ENCODE assay signal across 19 cellular contexts in genomic region chr14:89241934-89242670, GRCh38.
DNase-seq lines count a peak whose midpoint lies in the region; ATAC-seq and TF ChIP-seq lines count a peak whose summit lies in the region.
"Had no signal": no experiment of that assay in that cellular context is flagged by ENCODE, and none has a peak within 500 bp of the region (broad histone marks: within the 10 kb centered on the region; RNA-seq: fewer than 3 reads in every experiment).

No MANE protein-coding gene starts in this region.

- H3K4me1 Mint-ChIP-seq in immature natural killer cell = peaks cover 59 to 98% of the 10 kb centered on the region in 2 donors

- H3K4me3 Mint-ChIP-seq in immature natural killer cell = no peak overlapping the region
- H3K4me3 Mint-ChIP-seq: neural crest cell; stimulated activated naive CD8-positive, alpha-beta T cell treated with anti-CD3 and anti-CD28 coated beads, Interleukin-15, Interleukin-2, amounts not matched to agents 100 ng/mL and 50 ng/mL, for 24 hours had no signal

- TF ChIP-seq CTCF in left ventricle myocardium inferior (IDR thresholded peaks at IDR 0.05; ENCODE audit: borderline replicate concordance) (no peak), heart left ventricle (IDR thresholded peaks at IDR 0.05) (no peak), astrocyte of the cerebellum (IDR thresholded peaks at IDR 0.05; ENCODE audit: low read depth, low read length, missing control alignments) (peak; percentile 4)

- H3K36me3 ChIP-seq in left ventricle myocardium inferior = no peaks in the 10 kb centered on the region
- H3K36me3 ChIP-seq in heart left ventricle = peaks cover 0 to 5% (median 0%) of the 10 kb centered on the region in 9 donors
- no peaks in the 10 kb centered on the region for H3K36me3 ChIP-seq in H7 (replicated peaks; ENCODE audit: control insufficient read depth, insufficient read depth, low read length)
- H3K36me3 ChIP-seq: vagina had no signal

- intact Hi-C loops in left ventricle myocardium inferior (cut with micrococcal nuclease) (no loop called here), heart left ventricle (cut with DNase I) (loop anchor here in 2 of 10 donors (5.0 to 10.0 kb wide), 2 partner anchors 163 to 175 kb away; partner anchors contain the start of gene FOXN3 (in 1 of the 2)), left colon (cut with DNase I, micrococcal nuclease) (no loop called here)

- H3K27me3 ChIP-seq in left ventricle myocardium inferior (ENCODE audit: low read depth) (no peaks in the 10 kb centered on the region), heart left ventricle (no peaks in the 10 kb centered on the region), H7 (ENCODE audit: control insufficient read depth, insufficient read depth, low read length) (no peaks in the 10 kb centered on the region)
- H3K27me3 ChIP-seq: vagina had no signal

- H3K27me3 Mint-ChIP-seq in immature natural killer cell (ENCODE audit: low read depth in 3 of 3) = peaks cover 0 to 5% (median 0%) of the 10 kb centered on the region in 3 donors
- H3K27me3 Mint-ChIP-seq: stimulated activated naive CD8-positive, alpha-beta T cell treated with anti-CD3 and anti-CD28 coated beads, Interleukin-15, Interleukin-2, amounts not matched to agents 100 ng/mL and 50 ng/mL, for 24 hours had no signal

- no peak for TF ChIP-seq POLR2A in heart left ventricle (IDR thresholded peaks at IDR 0.05)

- H3K4me1 ChIP-seq in left ventricle myocardium inferior (peaks cover 56% of the 10 kb centered on the region), heart left ventricle (peaks cover 8 to 49% (median 29%) of the 10 kb centered on the region in 12 donors)
- H3K4me1 ChIP-seq: Caco-2 had no signal

- no peak for ATAC-seq in heart left ventricle
- no peak for ATAC-seq in left colon

- H3K9me3 Mint-ChIP-seq in immature natural killer cell = no peaks in the 10 kb centered on the region
- H3K9me3 Mint-ChIP-seq: neural crest cell; stimulated activated naive CD8-positive, alpha-beta T cell treated with anti-CD3 and anti-CD28 coated beads, Interleukin-15, Interleukin-2, amounts not matched to agents 100 ng/mL and 50 ng/mL, for 24 hours had no signal

- H3K36me3 Mint-ChIP-seq in immature natural killer cell = peaks cover 0 to 4% (median 0%) of the 10 kb centered on the region in 3 donors

- DNase-seq in left ventricle myocardium inferior (no peak), heart left ventricle (no peak), astrocyte of the cerebellum (ENCODE audit: low read depth) (no peak), immature natural killer cell (no peak), UCSD-AML1 (lab: John Stamatoyannopoulos, UW; ENCODE audit: unreplicated experiment) (no peak), H7 (no peak), kidney tubule cell (ENCODE audit: low spot score) (no peak), left colon (no peak)
- DNase-seq: activated CD4-positive, alpha-beta T cell treated with anti-CD3 and anti-CD28 coated beads for 4 hours; Caco-2; cerebellar nuclear complex; NCI-H2171 treated with DMSO at 0.1 percent for 48 hours; stimulated activated CD4-positive, alpha-beta T cell treated with anti-CD3 and anti-CD28 coated beads, Interleukin-12 subunit alpha, Interleukin-12 subunit beta, amount 100 ng/mL, for 4 hours; T1000 had no signal

- peak overlapping the region; percentile 29 for H3K27ac ChIP-seq in left ventricle myocardium inferior (replicated peaks)
- peak overlapping the region in 1 of 12 donors; percentile 16 for H3K27ac ChIP-seq in heart left ventricle
- H3K27ac ChIP-seq: epithelial cell of prostate, KMS-11 had no signal

- WGBS in heart left ventricle, 4 donors = 64 to 79% (median 74%) methylated on average over 8 of the region's 8 CpGs

- peak overlapping the region in 5 of 6 donors; percentile 6 to 67 (median 46) for H3K27ac Mint-ChIP-seq in immature natural killer cell

- in situ Hi-C loops in astrocyte of the cerebellum (cut with HindIII; ENCODE audit: low sequenced_read_pairs) = no loop called here

- H3K9me3 ChIP-seq in left ventricle myocardium inferior (replicated peaks) (no peaks in the 10 kb centered on the region), heart left ventricle (no peaks in the 10 kb centered on the region)
- H3K9me3 ChIP-seq: Caco-2, vagina had no signal

- H3K4me3 ChIP-seq in left ventricle myocardium inferior (no peak overlapping the region), heart left ventricle (no peak overlapping the region), astrocyte of the cerebellum (ENCODE audit: low read depth, low read length) (no peak overlapping the region), H7 (ENCODE audit: insufficient read depth, low read depth, low read length) (no peak overlapping the region)
- H3K4me3 ChIP-seq: vagina had no signal
